25 cellular contexts compared by ENCODE assay signal in genomic region chr3:45120615-45121158, GRCh38. TPM values are rescaled to one million over a fixed set of nuclear protein-coding genes. Genes with fewer than 3 reads are reported as not detected.
DNase-seq lines count a peak whose midpoint lies in the region; ATAC-seq and TF ChIP-seq lines count a peak whose summit lies in the region.
"Had no signal": no experiment of that assay in that cellular context is flagged by ENCODE, and none has a peak within 500 bp of the region (broad histone marks: within the 10 kb centered on the region; RNA-seq: fewer than 3 reads in every experiment).

No MANE protein-coding gene starts in this region.

- H3K27ac Mint-ChIP-seq in glutamatergic neuron (ENCODE audit: unreplicated experiment): no peak overlapping the region
- H3K27ac Mint-ChIP-seq: activated naive CD4-positive, alpha-beta T cell treated with anti-CD3 and anti-CD28 coated beads, Interleukin-2, amount 10 ng/mL, durations not matched to agents 7 days and 5 days; natural killer cell had no signal

- BruUV-seq in PC-9 (replicated peaks; lab: Mats Ljungman, UMichigan): TSS peak; percentile 81

- H3K4me1 ChIP-seq in PC-9 (replicated peaks; ENCODE audit: insufficient read depth) (peaks cover 66% of the 10 kb centered on the region), esophagus (ENCODE audit: control insufficient read depth in 2 of 2, insufficient read depth in 2 of 2, low read length in 1 of 2) (peaks cover 0 to 12% of the 10 kb centered on the region in 2 donors), gastrocnemius medialis (peaks cover 37 to 56% of the 10 kb centered on the region in 2 donors)
- H3K4me1 ChIP-seq: tibial nerve had no signal

- ATAC-seq in gastrocnemius medialis (no peak), GM21367 (IDR thresholded peaks at IDR 0.05; ENCODE audit: unreplicated experiment) (no peak)
- ATAC-seq: lower lobe of right lung, natural killer cell had no signal

- H3K4me1 Mint-ChIP-seq in glutamatergic neuron (ENCODE audit: low read depth, unreplicated experiment): peaks cover 7% of the 10 kb centered on the region

- no peak overlapping the region for H3K4me3 Mint-ChIP-seq in glutamatergic neuron (ENCODE audit: unreplicated experiment)
- H3K4me3 Mint-ChIP-seq: activated naive CD4-positive, alpha-beta T cell treated with anti-CD3 and anti-CD28 coated beads, Interleukin-2, amount 10 ng/mL, durations not matched to agents 7 days and 5 days; central memory CD8-positive, alpha-beta T cell; natural killer cell had no signal

- H3K4me2 ChIP-seq in PC-9: peak overlapping the region; percentile 56

- H3K9me3 ChIP-seq in PC-9 (ENCODE audit: insufficient read depth, low read depth): no peaks in the 10 kb centered on the region
- H3K9me3 ChIP-seq in esophagus (ENCODE audit: control insufficient read depth in 2 of 2, insufficient read depth in 1 of 2, low read depth in 1 of 2, low read length in 1 of 2): no peaks in the 10 kb centered on the region
- no peaks in the 10 kb centered on the region for H3K9me3 ChIP-seq in gastrocnemius medialis
- H3K9me3 ChIP-seq: lower lobe of right lung, tibial nerve had no signal

- DNase-seq in ELF-1 (ENCODE audit: low read depth, low spot score) (peak; percentile 21), PC-9 (no peak), gastrocnemius medialis (no peak), glutamatergic neuron (no peak), NOMO-1 treated with DMSO at 0.1 percent for 48 hours (lab: John Stamatoyannopoulos, UW; ENCODE audit: unreplicated experiment) (no peak), DMS 273 (lab: John Stamatoyannopoulos, UW; ENCODE audit: unreplicated experiment) (no peak)
- DNase-seq: activated CD4-positive, alpha-beta T cell treated with anti-CD3 and anti-CD28 coated beads for 1 hour; activated naive CD4-positive, alpha-beta T cell treated with anti-CD3 and anti-CD28 coated beads, Interleukin-2, amount 10 ng/mL, durations not matched to agents 7 days and 5 days; activated T-cell treated with anti-CD3 and anti-CD28 coated beads, Interleukin-2, amount 50 U/mL, for 48 hours; aorta; DND-41; effector memory CD4-positive, alpha-beta T cell; hippocampal formation; lower lobe of right lung; natural killer cell; NCI-H1436; NCI-H2171 treated with DMSO at 0.1 percent for 48 hours; NCI-H526 treated with DMSO at 0.1 percent for 48 hours; Right ventricle myocardium superior; stimulated activated CD4-positive, alpha-beta T cell treated with anti-CD3 and anti-CD28 coated beads, Interleukin-2, amount 100 ng/mL, for 24 hours; stimulated activated naive CD4-positive, alpha-beta T cell treated with Interleukin-2 at 50 U/mL for 16 hours had no signal

- CTCF ChIA-PET in PC-9 (lab: Charles Lee): no interaction called here

- H3K27ac ChIP-seq in PC-9 (peak overlapping the region; percentile 98), esophagus (ENCODE audit: low read depth in 2 of 2, low read length in 1 of 2) (peak overlapping the region; percentile 86 to 95), gastrocnemius medialis (peak overlapping the region; percentile 73 to 98 (median 92))
- H3K27ac ChIP-seq: lower lobe of right lung had no signal

- H3K4me3 ChIP-seq in PC-9: no peak overlapping the region
- no peak overlapping the region for H3K4me3 ChIP-seq in esophagus (ENCODE audit: low read depth in 1 of 2, low read length in 2 of 2)
- H3K4me3 ChIP-seq in gastrocnemius medialis: no peak overlapping the region
- H3K4me3 ChIP-seq: lower lobe of right lung, tibial nerve had no signal

- no peaks in the 10 kb centered on the region for H3K9me3 Mint-ChIP-seq in glutamatergic neuron (ENCODE audit: unreplicated experiment)
- H3K9me3 Mint-ChIP-seq: central memory CD8-positive, alpha-beta T cell; natural killer cell had no signal

- TF ChIP-seq POLR2A in gastrocnemius medialis (IDR thresholded peaks at IDR 0.05): no peak

- H2AFZ ChIP-seq in PC-9: no peak overlapping the region

- TF ChIP-seq CTCF in PC-9 (conservative IDR thresholded peaks at IDR 0.05) (no peak), gastrocnemius medialis (IDR thresholded peaks at IDR 0.05 in 4 of 5, conservative IDR thresholded peaks at IDR 0.05 in 1 of 5) (no peak), glutamatergic neuron (IDR thresholded peaks at IDR 0.05; ENCODE audit: partially characterized antibody, unreplicated experiment) (no peak)

- in situ Hi-C loops in gastrocnemius medialis (cut with MboI; ENCODE audit: low sequenced_read_pairs in 4 of 4): no loop called here

- intact Hi-C loops in PC-9 (cut with micrococcal nuclease; ENCODE audit: unreplicated experiment): loop anchor here (5.0 kb wide), 1 partner anchor 78 kb away; no protein-coding TSS in a partner anchor
- intact Hi-C loops in gastrocnemius medialis (cut with DNase I; ENCODE audit: low total_unique reads): loop anchor here (5.0 to 10.0 kb wide), 2 partner anchors 374 to 697 kb away; no protein-coding TSS in a partner anchor

- H3K9me2 ChIP-seq in PC-9 (ENCODE audit: insufficient read depth): no peaks in the 10 kb centered on the region

- no peaks in the 10 kb centered on the region for H3K36me3 Mint-ChIP-seq in glutamatergic neuron (ENCODE audit: unreplicated experiment)
- H3K36me3 Mint-ChIP-seq: natural killer cell had no signal

- POLR2A ChIA-PET in PC-9 (lab: Charles Lee; ENCODE audit: unreplicated experiment): interaction anchor here (0.6 kb wide), 1 partner anchor 99 kb away, joined by 5 read pairs; no protein-coding TSS in a partner anchor

- H3K36me3 ChIP-seq in PC-9 (ENCODE audit: low read depth): peaks cover 23% of the 10 kb centered on the region
- no peaks in the 10 kb centered on the region for H3K36me3 ChIP-seq in esophagus (ENCODE audit: control insufficient read depth in 2 of 2, insufficient read depth in 2 of 2, low read length in 1 of 2)
- no peaks in the 10 kb centered on the region for H3K36me3 ChIP-seq in gastrocnemius medialis
- H3K36me3 ChIP-seq: lower lobe of right lung, tibial nerve had no signal

- H3K27me3 Mint-ChIP-seq in glutamatergic neuron (ENCODE audit: unreplicated experiment): peaks cover 2% of the 10 kb centered on the region

- H3F3A ChIP-seq in PC-9 (ENCODE audit: insufficient read depth, low read depth): peaks cover 79% of the 10 kb centered on the region

- H3K27me3 ChIP-seq in PC-9 (ENCODE audit: insufficient read depth, low read depth): no peaks in the 10 kb centered on the region
- H3K27me3 ChIP-seq in esophagus (ENCODE audit: control insufficient read depth in 1 of 2, insufficient read depth in 2 of 2, low read length in 2 of 2): no peaks in the 10 kb centered on the region
- no peaks in the 10 kb centered on the region for H3K27me3 ChIP-seq in gastrocnemius medialis

- peaks cover 93% of the 10 kb centered on the region for H3K79me2 ChIP-seq in PC-9 (ENCODE audit: low read depth)

- WGBS in esophagus, 2 donors: 80 to 85% methylated on average over 10 of the region's 10 CpGs

- H4K20me1 ChIP-seq in PC-9 (ENCODE audit: insufficient read depth): no peaks in the 10 kb centered on the region

RNA-seq across cellular contexts. Expression of gene CDCP1, which starts 25.5 kb away (rescaled TPM):
- total RNA-seq in PC-9 (2021): 75.7 and 85.0 TPM in 2 replicates
- polyA plus RNA-seq in esophagus: 10 to 100 TPM; 21.0 to 24.3 TPM
- under 1 TPM; 0.12 to 0.82 (median 0.49) TPM for total RNA-seq in gastrocnemius medialis
- 0.71 TPM for total RNA-seq in glutamatergic neuron (ENCODE audit: unreplicated experiment)

Comparison
In these comparisons a context has a peak if more than half of its experiments do, and no peak if none do; other contexts are left out.
1. RNA of gene CDCP1, which starts 25.5 kb away (total RNA-seq): 75.7 to 85.0 TPM in PC-9; 0.71 TPM in glutamatergic neuron (single experiment) and 0.12 to 0.82 TPM in gastrocnemius medialis; every median in the first group is over 10 times any median in the second.
2. Peak in every context shown above with its lines, with median percentiles within 50 percentile points of each other: H3K27ac ChIP-seq.